ENCODE assay signal across 21 cellular contexts in genomic region chr20:17576215-17576614, GRCh38. TPM values are rescaled to one million over a fixed set of nuclear protein-coding genes. Genes with fewer than 3 reads are reported as not detected.
"Had no signal": no experiment of that assay in that cellular context is flagged by ENCODE, and none has a peak within 500 bp of the region (broad histone marks: within the 10 kb centered on the region; RNA-seq: fewer than 3 reads in every experiment).

No MANE protein-coding gene starts in this region.

- H3K36me3 ChIP-seq: neural progenitor cell, prostate gland had no signal

- H3K27me3 ChIP-seq: brain microvascular endothelial cell, hepatocyte, neural progenitor cell, right atrium auricular region, upper lobe of right lung had no signal

- H3K9ac ChIP-seq: neural progenitor cell had no signal

- H3K27ac Mint-ChIP-seq: activated CD4-positive, alpha-beta memory T cell treated with anti-CD3 and anti-CD28 coated beads, Interleukin-2, amount 10 ng/mL, durations not matched to agents 7 days and 5 days; activated CD4-positive, alpha-beta T cell treated with anti-CD3 and anti-CD28 coated beads for 36 hours; activated naive CD8-positive, alpha-beta T cell treated with anti-CD3 and anti-CD28 coated beads, Interleukin-2, amount 50 U/mL, for 24 hours; activated T-cell treated with anti-CD3 and anti-CD28 coated beads, Interleukin-2, amount 50 U/mL, for 72 hours; endodermal cell; naive thymus-derived CD8-positive, alpha-beta T cell; neural progenitor cell; stimulated activated naive CD8-positive, alpha-beta T cell treated with anti-CD3 and anti-CD28 coated beads, Interleukin-15, Interleukin-2, amounts not matched to agents 100 ng/mL and 50 ng/mL, for 24 hours had no signal

- H3K9me3 Mint-ChIP-seq: activated CD4-positive, alpha-beta memory T cell treated with anti-CD3 and anti-CD28 coated beads, Interleukin-2, amount 10 ng/mL, durations not matched to agents 7 days and 5 days; activated naive CD8-positive, alpha-beta T cell treated with anti-CD3 and anti-CD28 coated beads, Interleukin-2, amount 50 U/mL, for 24 hours; activated T-cell treated with anti-CD3 and anti-CD28 coated beads, Interleukin-2, amount 50 U/mL, for 72 hours; endodermal cell; immature natural killer cell; naive thymus-derived CD8-positive, alpha-beta T cell; stimulated activated naive CD8-positive, alpha-beta T cell treated with anti-CD3 and anti-CD28 coated beads, Interleukin-15, Interleukin-2, amounts not matched to agents 100 ng/mL and 50 ng/mL, for 24 hours had no signal

- H3K4me2 ChIP-seq: hepatocyte, neural progenitor cell had no signal

- H2AFZ ChIP-seq: hepatocyte, neural progenitor cell had no signal

- H3K4me3 ChIP-seq: hepatocyte, lung, neural progenitor cell, prostate gland, right atrium auricular region, upper lobe of right lung had no signal

- H3K36me3 Mint-ChIP-seq: immature natural killer cell had no signal

- H3K27ac ChIP-seq: brain microvascular endothelial cell, hepatocyte, neural progenitor cell, prostate gland, right atrium auricular region, upper lobe of right lung had no signal

- H3K9me3 ChIP-seq: prostate gland, right atrium auricular region, upper lobe of right lung had no signal

- DNase-seq: activated CD4-positive, alpha-beta memory T cell treated with anti-CD3 and anti-CD28 coated beads, Interleukin-2, amount 10 ng/mL, durations not matched to agents 7 days and 5 days; activated CD4-positive, alpha-beta T cell treated with anti-CD3 and anti-CD28 coated beads for 36 hours; activated effector memory CD4-positive, alpha-beta T cell treated with anti-CD3 and anti-CD28 coated beads, Interleukin-2, amount 50 U/mL, for 16 hours; activated naive CD4-positive, alpha-beta T cell treated with anti-CD3 and anti-CD28 coated beads, Interleukin-2, amount 50 U/mL, for 16 hours; activated naive CD8-positive, alpha-beta T cell treated with anti-CD3 and anti-CD28 coated beads, Interleukin-2, amount 50 U/mL, for 24 hours; activated T-cell treated with anti-CD3 and anti-CD28 coated beads, Interleukin-2, amount 50 U/mL, for 72 hours; brain microvascular endothelial cell; cortex of kidney; endodermal cell; immature natural killer cell; naive thymus-derived CD8-positive, alpha-beta T cell; stimulated activated CD4-positive, alpha-beta T cell treated with anti-CD3 and anti-CD28 coated beads, Interleukin-12 subunit alpha, Interleukin-12 subunit beta, amount 100 ng/mL, for 4 hours; stimulated activated CD4-positive, alpha-beta T cell treated with anti-CD3 and anti-CD28 coated beads, Interleukin-4, amount 100 ng/mL, for 4 hours; T-helper 9 cell; upper lobe of right lung had no signal

- H3K4me3 Mint-ChIP-seq: activated CD4-positive, alpha-beta memory T cell treated with anti-CD3 and anti-CD28 coated beads, Interleukin-2, amount 10 ng/mL, durations not matched to agents 7 days and 5 days; activated CD4-positive, alpha-beta T cell treated with anti-CD3 and anti-CD28 coated beads for 36 hours; activated naive CD8-positive, alpha-beta T cell treated with anti-CD3 and anti-CD28 coated beads, Interleukin-2, amount 50 U/mL, for 24 hours; activated T-cell treated with anti-CD3 and anti-CD28 coated beads, Interleukin-2, amount 50 U/mL, for 72 hours; endodermal cell; immature natural killer cell; naive thymus-derived CD8-positive, alpha-beta T cell; neural progenitor cell; stimulated activated naive CD8-positive, alpha-beta T cell treated with anti-CD3 and anti-CD28 coated beads, Interleukin-15, Interleukin-2, amounts not matched to agents 100 ng/mL and 50 ng/mL, for 24 hours had no signal

- H3K27me3 Mint-ChIP-seq: activated CD4-positive, alpha-beta memory T cell treated with anti-CD3 and anti-CD28 coated beads, Interleukin-2, amount 10 ng/mL, durations not matched to agents 7 days and 5 days; activated CD4-positive, alpha-beta T cell treated with anti-CD3 and anti-CD28 coated beads for 36 hours; activated naive CD8-positive, alpha-beta T cell treated with anti-CD3 and anti-CD28 coated beads, Interleukin-2, amount 50 U/mL, for 24 hours; naive thymus-derived CD8-positive, alpha-beta T cell; stimulated activated naive CD8-positive, alpha-beta T cell treated with anti-CD3 and anti-CD28 coated beads, Interleukin-15, Interleukin-2, amounts not matched to agents 100 ng/mL and 50 ng/mL, for 24 hours had no signal

RNA-seq across cellular contexts. Expression of gene BFSP1, which starts 45.0 kb away (rescaled TPM):
- total RNA-seq: naive thymus-derived CD8-positive, alpha-beta T cell had no signal
